In the genomic region with DNA sequence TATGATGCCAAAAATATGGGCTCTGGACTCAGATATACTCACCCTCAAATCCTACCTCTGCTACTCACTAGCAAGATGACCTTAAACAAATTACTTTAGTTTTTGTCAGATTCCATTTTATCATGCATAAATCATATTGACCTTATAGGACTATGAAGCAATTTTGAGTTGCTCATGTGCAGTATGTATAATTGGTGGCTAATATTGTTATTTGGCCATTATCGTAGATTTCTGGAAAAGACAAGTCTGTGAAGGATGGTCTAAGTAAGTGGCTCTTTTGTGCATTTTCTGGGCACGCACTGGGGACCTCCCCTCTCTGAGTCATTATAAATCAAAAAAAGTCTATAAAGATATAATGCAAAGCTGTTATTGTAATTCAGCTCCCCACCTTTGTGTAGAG, we compare ENCODE assay signal across 26 cellular contexts.
"Had no signal": no experiment of that assay in that cellular context is flagged by ENCODE, and none has a peak within 500 bp of the region (broad histone marks: within the 10 kb centered on the region; RNA-seq: fewer than 3 reads in every experiment).

No MANE protein-coding gene starts in this region.

- H3K27me3 ChIP-seq: stomach, suprapubic skin, testis, thyroid gland, tibial artery, tibial nerve, transverse colon, upper lobe of left lung, upper lobe of right lung, uterus, vagina had no signal

- H3K9me3 ChIP-seq: stomach, suprapubic skin, testis, thoracic aorta, thyroid gland, tibial artery, tibial nerve, transverse colon, upper lobe of left lung, upper lobe of right lung, uterus, vagina had no signal

- H3K4me1 ChIP-seq: suprapubic skin, thyroid gland, transverse colon, uterus, vagina had no signal

- H3K36me3 ChIP-seq: stomach, suprapubic skin, thoracic aorta, thyroid gland, tibial artery, tibial nerve, transverse colon, upper lobe of left lung, upper lobe of right lung, vagina had no signal

- ATAC-seq: stimulated activated effector memory CD8-positive, alpha-beta T cell treated with anti-CD3 and anti-CD28 coated beads, Interleukin-12 subunit alpha, Interleukin-12 subunit beta, amount 100 ng/mL, for 72 hours; stimulated activated memory B cell treated with anti-CD40 and anti-IgM and Interleukin-4, amounts not matched to agents 10 μg/mL and 1 μg/mL and 100 μg/mL, for 72 hours; stimulated activated naive B cell treated with anti-CD40 and anti-IgM and Interleukin-4, amounts not matched to agents 10 μg/mL and 1 μg/mL and 100 μg/mL, for 72 hours; stimulated activated naive CD8-positive, alpha-beta T cell treated with anti-CD3 and anti-CD28 coated beads, Interleukin-15, amount 100 ng/mL, for 72 hours; stimulated activated naive CD8-positive, alpha-beta T cell treated with anti-CD3 and anti-CD28 coated beads, Interleukin-15, Interleukin-2, amounts not matched to agents 100 U/mL and 50 U/mL, for 24 hours; upper lobe of right lung had no signal

- H3K27ac ChIP-seq: stomach, suprapubic skin, testis, thoracic aorta, thyroid gland, tibial artery, tibial nerve, transverse colon, upper lobe of left lung, upper lobe of right lung, uterus, vagina had no signal

- H3K4me3 ChIP-seq: stomach, suprapubic skin, testis, thoracic aorta, thyroid gland, tibial artery, tibial nerve, transverse colon, upper lobe of left lung, upper lobe of right lung, uterus, vagina had no signal

- DNase-seq: stimulated activated CD4-positive, alpha-beta T cell treated with anti-CD3 and anti-CD28 coated beads, Interleukin-2, amount 100 ng/mL, for 48 hours; stimulated activated CD4-positive, alpha-beta T cell treated with anti-CD3 and anti-CD28 coated beads, Interleukin-4, amount 100 ng/mL, for 1 hour; stimulated activated CD4-positive, alpha-beta T cell treated with anti-CD3 and anti-CD28 coated beads, Interleukin-4, amount 100 ng/mL, for 24 hours; stimulated activated CD4-positive, alpha-beta T cell treated with anti-CD3 and anti-CD28 coated beads, Interleukin-4, amount 100 ng/mL, for 4 hours; stimulated activated CD8-positive, alpha-beta memory T cell treated with anti-CD3 and anti-CD28 coated beads, Interleukin-4, amount 100 ng/mL, for 48 hours; stimulated activated naive B cell treated with anti-CD40 and anti-IgM and Interleukin-4, amounts not matched to agents 10 μg/mL and 1 μg/mL and 100 μg/mL, for 72 hours; stimulated activated naive CD4-positive, alpha-beta T cell; stimulated activated naive CD4-positive, alpha-beta T cell treated with Interleukin-2 at 50 U/mL for 16 hours; stimulated activated naive CD8-positive, alpha-beta T cell treated with anti-CD3 and anti-CD28 coated beads, Interleukin-15, amount 100 ng/mL, for 72 hours; stimulated activated naive CD8-positive, alpha-beta T cell treated with anti-CD3 and anti-CD28 coated beads, Interleukin-15, Interleukin-2, amounts not matched to agents 100 U/mL and 50 U/mL, for 24 hours; stomach; substantia nigra; testis; thyroid gland; tibial artery; transverse colon; trophoblast cell; upper lobe of left lung; upper lobe of right lung; uterus had no signal
